8 cellular contexts compared by ENCODE assay signal in genomic region chr15:98779463-98780071, GRCh38.
DNase-seq lines count a peak whose midpoint lies in the region; ATAC-seq and TF ChIP-seq lines count a peak whose summit lies in the region.

No MANE protein-coding gene starts in this region.

- WGBS in esophagus muscularis mucosa: 45% methylated on average over 16 of the region's 16 CpGs

- DNase-seq in COR-L47 (lab: John Stamatoyannopoulos, UW) (peak; percentile 58), OCI-M1 (lab: John Stamatoyannopoulos, UW) (peak; percentile 95), activated T-cell treated with anti-CD3 and anti-CD28 coated beads for 4 hours (peak; percentile 62), esophagus muscularis mucosa (ENCODE audit: extremely low spot score) (peak; percentile 94)
- peak; percentile 68 for DNase-seq in natural killer cell treated with Interleukin-12 subunit alpha and Interleukin-12 subunit beta and Interleukin-15 and Interleukin-18, amount 100 ng/mL, for 72 hours (ENCODE audit: low spot score)
- DNase-seq in stimulated activated naive CD4-positive, alpha-beta T cell treated with Interleukin-2 at 50 U/mL for 16 hours (lab: John Stamatoyannopoulos, UW): peak; percentile 43

- H3K27me3 ChIP-seq in esophagus muscularis mucosa: no peaks in the 10 kb centered on the region

- H3K9me3 Mint-ChIP-seq in natural killer cell treated with Interleukin-12 subunit alpha and Interleukin-12 subunit beta and Interleukin-15 and Interleukin-18, amount 100 ng/mL, for 72 hours: no peaks in the 10 kb centered on the region

- no peaks in the 10 kb centered on the region for H3K36me3 Mint-ChIP-seq in natural killer cell treated with Interleukin-12 subunit alpha and Interleukin-12 subunit beta and Interleukin-15 and Interleukin-18, amount 100 ng/mL, for 72 hours

- H3K27ac Mint-ChIP-seq in natural killer cell treated with Interleukin-12 subunit alpha and Interleukin-12 subunit beta and Interleukin-15 and Interleukin-18, amount 100 ng/mL, for 72 hours: no peak overlapping the region

- peaks cover 32 to 58% (median 38%) of the 10 kb centered on the region in 4 donors for H3K4me1 ChIP-seq in esophagus muscularis mucosa

- peaks cover 18 to 21% of the 10 kb centered on the region in 2 donors for H3K4me1 Mint-ChIP-seq in natural killer cell treated with Interleukin-12 subunit alpha and Interleukin-12 subunit beta and Interleukin-15 and Interleukin-18, amount 100 ng/mL, for 72 hours (ENCODE audit: low read depth in 2 of 2)

- peak overlapping the region; percentile 54 for H3K4me3 Mint-ChIP-seq in natural killer cell treated with Interleukin-12 subunit alpha and Interleukin-12 subunit beta and Interleukin-15 and Interleukin-18, amount 100 ng/mL, for 72 hours

- peak; percentile 78 for ATAC-seq in GM19452 (IDR thresholded peaks at IDR 0.05; ENCODE audit: unreplicated experiment)
- ATAC-seq in HG03565 (IDR thresholded peaks at IDR 0.05; ENCODE audit: unreplicated experiment): peak; percentile 79
- peak; percentile 84 to 87 for ATAC-seq in natural killer cell treated with Interleukin-12 subunit alpha and Interleukin-12 subunit beta and Interleukin-15 and Interleukin-18, amount 100 ng/mL, for 72 hours

- TF ChIP-seq EP300 in esophagus muscularis mucosa (IDR thresholded peaks at IDR 0.05): no peak

- peak overlapping the region in 2 of 4 donors; percentile 13 to 50 for H3K27ac ChIP-seq in esophagus muscularis mucosa (replicated peaks in 1 of 4)

- no peak for TF ChIP-seq POLR2A in esophagus muscularis mucosa (IDR thresholded peaks at IDR 0.05; ENCODE audit: low read depth)

- TF ChIP-seq CTCF in esophagus muscularis mucosa (IDR thresholded peaks at IDR 0.05): peak; percentile 88 to 96 (median 90)

- H3K4me3 ChIP-seq in esophagus muscularis mucosa: no peak overlapping the region

- H3K27me3 Mint-ChIP-seq in natural killer cell treated with Interleukin-12 subunit alpha and Interleukin-12 subunit beta and Interleukin-15 and Interleukin-18, amount 100 ng/mL, for 72 hours: no peaks in the 10 kb centered on the region

- intact Hi-C loops in esophagus muscularis mucosa (cut with DNase I): loop anchor here (5.0 to 10.0 kb wide), 4 partner anchors 68 to 298 kb away; no protein-coding TSS in a partner anchor

- H3K36me3 ChIP-seq in esophagus muscularis mucosa: no peaks in the 10 kb centered on the region

- no peaks in the 10 kb centered on the region for H3K9me3 ChIP-seq in esophagus muscularis mucosa

Comparison
In these comparisons a context has a peak if more than half of its experiments do, and no peak if none do; other contexts are left out.
1. DNase-seq: peak in every context shown above with its lines; median percentile 95 in OCI-M1; 94 in esophagus muscularis mucosa; 68 in natural killer cell treated with Interleukin-12 subunit alpha and Interleukin-12 subunit beta and Interleukin-15 and Interleukin-18, amount 100 ng/mL, for 72 hours; 62 in activated T-cell treated with anti-CD3 and anti-CD28 coated beads for 4 hours; 58 in COR-L47; 43 in stimulated activated naive CD4-positive, alpha-beta T cell treated with Interleukin-2 at 50 U/mL for 16 hours.